In genomic region chr2:70367722-70368323, GRCh38 we compare ENCODE assay signal across 14 cellular contexts.
DNase-seq lines count a peak whose midpoint lies in the region; ATAC-seq and TF ChIP-seq lines count a peak whose summit lies in the region.
"Had no signal": no experiment of that assay in that cellular context is flagged by ENCODE, and none has a peak within 500 bp of the region (broad histone marks: within the 10 kb centered on the region; RNA-seq: fewer than 3 reads in every experiment).

No MANE protein-coding gene starts in this region.

- DNase-seq in DMS153 (lab: John Stamatoyannopoulos, UW) (peak; percentile 11), DMS153 treated with DMSO at 0.1 percent for 48 hours (lab: John Stamatoyannopoulos, UW; ENCODE audit: unreplicated experiment) (no peak), NCI-H69 (lab: John Stamatoyannopoulos, UW) (peak; percentile 12), epithelial cell of prostate (ENCODE audit: low read depth, low spot score) (no peak), nephron progenitor cell (peak; percentile 10), retina (no peak), Right ventricle myocardium inferior (ENCODE audit: missing footprints) (no peak), lower lobe of right lung (no peak)
- DNase-seq: 8988T; activated CD8-positive, alpha-beta T cell treated with anti-CD3 and anti-CD28 coated beads for 36 hours; activated gamma-delta T cell; NCI-H2171 treated with DMSO at 0.1 percent for 48 hours had no signal

- H3K9me3 ChIP-seq in lower lobe of right lung = no peaks in the 10 kb centered on the region
- H3K9me3 ChIP-seq: Peyer's patch had no signal

- no peak for ATAC-seq in Right ventricle myocardium inferior
- ATAC-seq in lower lobe of right lung = no peak
- ATAC-seq: activated CD8-positive, alpha-beta T cell treated with anti-CD3 and anti-CD28 coated beads for 36 hours had no signal

- peak overlapping the region; percentile 9 for H3K27ac Mint-ChIP-seq in nephron progenitor cell
- H3K27ac Mint-ChIP-seq: activated CD8-positive, alpha-beta T cell treated with anti-CD3 and anti-CD28 coated beads for 36 hours; T-helper 2 cell treated with Interferon-gamma antibody and Interleukin-4, amounts not matched to agents 5 μg/mL and 100 μg/mL, for 36 hours had no signal

- TF ChIP-seq CTCF in nephron progenitor cell (IDR thresholded peaks at IDR 0.05) (no peak), lower lobe of right lung (IDR thresholded peaks at IDR 0.05) (no peak)

- H3K27me3 Mint-ChIP-seq in nephron progenitor cell (ENCODE audit: low read depth, poor library complexity) = peaks cover 7% of the 10 kb centered on the region
- H3K27me3 Mint-ChIP-seq: activated CD8-positive, alpha-beta T cell treated with anti-CD3 and anti-CD28 coated beads for 36 hours had no signal

- H3K27ac ChIP-seq in epithelial cell of prostate (peak overlapping the region; percentile 98), lower lobe of right lung (no peak overlapping the region)
- H3K27ac ChIP-seq: Peyer's patch had no signal

- peaks cover 9% of the 10 kb centered on the region for H3K9me3 Mint-ChIP-seq in nephron progenitor cell
- H3K9me3 Mint-ChIP-seq: activated CD8-positive, alpha-beta T cell treated with anti-CD3 and anti-CD28 coated beads for 36 hours; T-helper 2 cell treated with Interferon-gamma antibody and Interleukin-4, amounts not matched to agents 5 μg/mL and 100 μg/mL, for 36 hours had no signal

- no peak overlapping the region for H3K4me3 ChIP-seq in lower lobe of right lung
- H3K4me3 ChIP-seq: Peyer's patch had no signal

- intact Hi-C loops in Right ventricle myocardium inferior (cut with DNase I) (no loop called here), lower lobe of right lung (cut with DNase I) (no loop called here)

- H3K4me1 Mint-ChIP-seq in nephron progenitor cell = peaks cover 10% of the 10 kb centered on the region

- no peaks in the 10 kb centered on the region for H3K27me3 ChIP-seq in lower lobe of right lung (ENCODE audit: low read depth)
- H3K27me3 ChIP-seq: Peyer's patch had no signal

- H3K4me3 Mint-ChIP-seq in nephron progenitor cell = no peak overlapping the region
- H3K4me3 Mint-ChIP-seq: activated CD8-positive, alpha-beta T cell treated with anti-CD3 and anti-CD28 coated beads for 36 hours; T-helper 2 cell treated with Interferon-gamma antibody and Interleukin-4, amounts not matched to agents 5 μg/mL and 100 μg/mL, for 36 hours had no signal

- H3K36me3 ChIP-seq in lower lobe of right lung = no peaks in the 10 kb centered on the region
- H3K36me3 ChIP-seq: Peyer's patch had no signal

- no peaks in the 10 kb centered on the region for H3K36me3 Mint-ChIP-seq in nephron progenitor cell (ENCODE audit: low read depth)

- no peaks in the 10 kb centered on the region for H3K4me1 ChIP-seq in lower lobe of right lung
- H3K4me1 ChIP-seq: Peyer's patch had no signal

Comparison
In these comparisons a context has a peak if more than half of its experiments do, and no peak if none do; other contexts are left out.
1. DNase-seq: peak in DMS153 (single experiment), NCI-H69 (single experiment) and nephron progenitor cell (single experiment); none in DMS153 treated with DMSO at 0.1 percent for 48 hours (single experiment), epithelial cell of prostate (single experiment), retina (single experiment), Right ventricle myocardium inferior (single experiment) and lower lobe of right lung (single experiment).